19 cellular contexts compared by ENCODE assay signal in the genomic region with DNA sequence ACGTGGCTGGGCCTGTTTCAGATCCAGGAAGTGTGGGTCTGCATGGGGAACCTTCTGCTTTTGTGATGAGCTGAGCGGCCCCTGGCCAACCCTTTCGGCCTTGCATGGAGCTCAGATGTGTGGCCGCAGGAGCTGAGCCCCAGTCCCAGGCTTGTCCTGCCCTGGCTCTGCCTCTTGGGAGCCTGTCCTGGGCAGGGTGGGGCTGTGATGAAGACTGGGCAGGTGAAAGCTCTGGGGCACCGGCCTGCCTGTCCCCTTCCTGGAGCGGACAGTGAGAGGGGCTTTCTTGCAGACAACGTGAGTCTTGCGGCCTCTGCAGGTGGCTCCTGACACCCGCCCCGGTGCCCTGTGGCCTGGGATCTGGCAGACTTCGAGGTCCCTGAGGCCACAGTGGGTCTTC.
DNase-seq lines count a peak whose midpoint lies in the region; ATAC-seq and TF ChIP-seq lines count a peak whose summit lies in the region.
"Had no signal": no experiment of that assay in that cellular context is flagged by ENCODE, and none has a peak within 500 bp of the region (broad histone marks: within the 10 kb centered on the region; RNA-seq: fewer than 3 reads in every experiment).

No MANE protein-coding gene starts in this region.

- H2AFZ ChIP-seq in GM23338, result no peak overlapping the region
- H2AFZ ChIP-seq in osteoblast (ENCODE audit: low read length), result no peak overlapping the region

- peaks cover 5% of the 10 kb centered on the region for H3K27me3 Mint-ChIP-seq in GM23338 (ENCODE audit: insufficient read depth, low read depth, poor library complexity)
- H3K27me3 Mint-ChIP-seq in activated T-helper 2 cell treated with anti-CD3 and anti-CD28 coated beads, Interferon-gamma antibody, Interleukin-2, Interleukin-4, amounts not matched to agents 10 μg/mL and 5 μg/mL and 100 μg/mL, durations not matched to agents 14 hours and 24 hours and 36 hours (ENCODE audit: low read depth), result no peaks in the 10 kb centered on the region
- H3K27me3 Mint-ChIP-seq: CD8-positive, alpha-beta memory T cell had no signal

- H3K27ac Mint-ChIP-seq in GM23338, result no peak overlapping the region
- H3K27ac Mint-ChIP-seq in activated T-helper 2 cell treated with anti-CD3 and anti-CD28 coated beads, Interferon-gamma antibody, Interleukin-2, Interleukin-4, amounts not matched to agents 10 μg/mL and 5 μg/mL and 100 μg/mL, durations not matched to agents 14 hours and 24 hours and 36 hours, result no peak overlapping the region
- H3K27ac Mint-ChIP-seq: CD14-positive monocyte; CD4-positive, alpha-beta T cell; CD8-positive, alpha-beta memory T cell; HFFc6 had no signal

- no peak for DNase-seq in GM23338 (ENCODE audit: low spot score)
- no peak for DNase-seq in WERI-Rb-1
- DNase-seq in osteoblast (ENCODE audit: insufficient read length, low spot score, missing footprints), result peak; percentile 83
- DNase-seq in tibial artery, result no peak
- DNase-seq in GM13977 (ENCODE audit: low spot score), result no peak
- no peak for DNase-seq in activated T-helper 2 cell treated with anti-CD3 and anti-CD28 coated beads, Interferon-gamma antibody, Interleukin-2, Interleukin-4, amounts not matched to agents 10 μg/mL and 5 μg/mL and 100 μg/mL, durations not matched to agents 14 hours and 24 hours and 36 hours (ENCODE audit: low spot score)
- no peak for DNase-seq in H4 (ENCODE audit: low spot score)
- DNase-seq: 8988T; CD4-positive, alpha-beta T cell; CD8-positive, alpha-beta memory T cell; DMS153; DND-41; GDM1; H9; HFFc6 had no signal

- H3K4me1 ChIP-seq in BLaER1, result peaks cover 32% of the 10 kb centered on the region
- no peaks in the 10 kb centered on the region for H3K4me1 ChIP-seq in GM23338 (ENCODE audit: insufficient read depth)
- no peaks in the 10 kb centered on the region for H3K4me1 ChIP-seq in osteoblast (ENCODE audit: insufficient read depth, low read length)
- H3K4me1 ChIP-seq in tibial artery, result no peaks in the 10 kb centered on the region
- H3K4me1 ChIP-seq: A549 had no signal

- H3K4me3 Mint-ChIP-seq in GM23338, result no peak overlapping the region
- H3K4me3 Mint-ChIP-seq in activated T-helper 2 cell treated with anti-CD3 and anti-CD28 coated beads, Interferon-gamma antibody, Interleukin-2, Interleukin-4, amounts not matched to agents 10 μg/mL and 5 μg/mL and 100 μg/mL, durations not matched to agents 14 hours and 24 hours and 36 hours (ENCODE audit: low read depth), result no peak overlapping the region
- H3K4me3 Mint-ChIP-seq: CD14-positive monocyte; CD4-positive, alpha-beta T cell; CD8-positive, alpha-beta memory T cell; H9; HFFc6 had no signal

- ATAC-seq in GM23338, result peak; percentile 18; the same call in 1 of the 3 replicates
- ATAC-seq: A549, GM12878 had no signal

- H3K27ac ChIP-seq in BLaER1 (no peak overlapping the region), GM23338 (ENCODE audit: low read depth) (no peak overlapping the region), WERI-Rb-1 (no peak overlapping the region), osteoblast (ENCODE audit: low read depth, low read length) (no peak overlapping the region), tibial artery (no peak overlapping the region)
- H3K27ac ChIP-seq: A549 had no signal

- no peaks in the 10 kb centered on the region; the same call in 2 of the 3 replicates for H3K36me3 Mint-ChIP-seq in GM23338 (ENCODE audit: low read depth)
- no peaks in the 10 kb centered on the region for H3K36me3 Mint-ChIP-seq in activated T-helper 2 cell treated with anti-CD3 and anti-CD28 coated beads, Interferon-gamma antibody, Interleukin-2, Interleukin-4, amounts not matched to agents 10 μg/mL and 5 μg/mL and 100 μg/mL, durations not matched to agents 14 hours and 24 hours and 36 hours (ENCODE audit: low read depth)
- H3K36me3 Mint-ChIP-seq: CD14-positive monocyte; CD8-positive, alpha-beta memory T cell had no signal

- no peaks in the 10 kb centered on the region for H3K36me3 ChIP-seq in BLaER1
- no peaks in the 10 kb centered on the region for H3K36me3 ChIP-seq in GM23338 (ENCODE audit: insufficient read depth)
- no peaks in the 10 kb centered on the region for H3K36me3 ChIP-seq in WERI-Rb-1
- no peaks in the 10 kb centered on the region for H3K36me3 ChIP-seq in osteoblast (ENCODE audit: insufficient read depth, low read length)
- H3K36me3 ChIP-seq in tibial artery, result no peaks in the 10 kb centered on the region

- H4K20me1 ChIP-seq in BLaER1 (peaks cover 28% of the 10 kb centered on the region), GM23338 (replicated peaks; ENCODE audit: insufficient read depth) (no peaks in the 10 kb centered on the region), osteoblast (ENCODE audit: insufficient read depth, low read length) (no peaks in the 10 kb centered on the region)

- H3K27me3 ChIP-seq in BLaER1, result no peaks in the 10 kb centered on the region
- H3K27me3 ChIP-seq in GM23338 (ENCODE audit: insufficient read depth), result no peaks in the 10 kb centered on the region
- H3K27me3 ChIP-seq in WERI-Rb-1 (ENCODE audit: insufficient read depth, low read depth, severe bottlenecking), result no peaks in the 10 kb centered on the region
- no peaks in the 10 kb centered on the region for H3K27me3 ChIP-seq in osteoblast (ENCODE audit: insufficient read depth, low read length)
- peaks cover 0 to 27% of the 10 kb centered on the region in 2 donors for H3K27me3 ChIP-seq in tibial artery

- no peaks in the 10 kb centered on the region for H3K9me2 ChIP-seq in GM23338 (ENCODE audit: insufficient read depth)

- H3K79me2 ChIP-seq in GM23338 (replicated peaks; ENCODE audit: insufficient read depth) (no peaks in the 10 kb centered on the region), osteoblast (ENCODE audit: insufficient read depth, low read length) (no peaks in the 10 kb centered on the region)

- H3F3A ChIP-seq in GM23338 (replicated peaks; ENCODE audit: low read depth), result no peaks in the 10 kb centered on the region

- H3K4me1 Mint-ChIP-seq in GM23338, result peaks cover 10% of the 10 kb centered on the region; the same call in 1 of the 3 replicates
- H3K4me1 Mint-ChIP-seq in activated T-helper 2 cell treated with anti-CD3 and anti-CD28 coated beads, Interferon-gamma antibody, Interleukin-2, Interleukin-4, amounts not matched to agents 10 μg/mL and 5 μg/mL and 100 μg/mL, durations not matched to agents 14 hours and 24 hours and 36 hours (ENCODE audit: low read depth), result no peaks in the 10 kb centered on the region
- H3K4me1 Mint-ChIP-seq: CD14-positive monocyte; CD8-positive, alpha-beta memory T cell had no signal

- H3K9me3 ChIP-seq in BLaER1 (no peaks in the 10 kb centered on the region), WERI-Rb-1 (ENCODE audit: severe bottlenecking) (no peaks in the 10 kb centered on the region), osteoblast (ENCODE audit: low read depth, low read length) (no peaks in the 10 kb centered on the region), tibial artery (no peaks in the 10 kb centered on the region)
- H3K9me3 ChIP-seq: A549 had no signal

- intact Hi-C loops in tibial artery (cut with DNase I; ENCODE audit: low total_unique reads), result no loop called here
- intact Hi-C loops in activated T-helper 2 cell treated with anti-CD3 and anti-CD28 coated beads, Interferon-gamma antibody, Interleukin-2, Interleukin-4, amounts not matched to agents 10 μg/mL and 5 μg/mL and 100 μg/mL, durations not matched to agents 14 hours and 24 hours and 36 hours (cut with micrococcal nuclease), result no loop called here

- no peaks in the 10 kb centered on the region for H3K9me3 Mint-ChIP-seq in GM23338
- H3K9me3 Mint-ChIP-seq in activated T-helper 2 cell treated with anti-CD3 and anti-CD28 coated beads, Interferon-gamma antibody, Interleukin-2, Interleukin-4, amounts not matched to agents 10 μg/mL and 5 μg/mL and 100 μg/mL, durations not matched to agents 14 hours and 24 hours and 36 hours, result no peaks in the 10 kb centered on the region
- H3K9me3 Mint-ChIP-seq: CD4-positive, alpha-beta T cell; CD8-positive, alpha-beta memory T cell; H9 had no signal

- in situ Hi-C loops in GM13977 (cut with MboI; ENCODE audit: low pct_unique_long_range_greater_than_20kb, low sequenced_read_pairs, unreplicated experiment), result no loop called here

- peak overlapping the region; percentile 84 for H3K4me2 ChIP-seq in BLaER1
- no peak overlapping the region for H3K4me2 ChIP-seq in GM23338
- no peak overlapping the region for H3K4me2 ChIP-seq in osteoblast (ENCODE audit: insufficient read depth, low read length)
- H3K4me2 ChIP-seq: A549 had no signal

- H3K4me3 ChIP-seq in BLaER1, result 0 out of 2 replicates have a peak overlapping the region, but pooled peaks have one; percentile 12
- H3K4me3 ChIP-seq in GM23338, result no peak overlapping the region
- no peak overlapping the region for H3K4me3 ChIP-seq in WERI-Rb-1 (ENCODE audit: low read depth, low read length)
- no peak overlapping the region for H3K4me3 ChIP-seq in osteoblast (ENCODE audit: insufficient read depth, low read length)
- H3K4me3 ChIP-seq in tibial artery, result no peak overlapping the region
- H3K4me3 ChIP-seq: A549, GM12878 had no signal

- no peak overlapping the region for H3K9ac ChIP-seq in BLaER1

- TF ChIP-seq CTCF in GM23338 (conservative IDR thresholded peaks at IDR 0.05; ENCODE audit: low read depth in 2 of 2), result no peak
- 0 out of 2 replicates have a peak, but pooled peaks have one; percentile 4 for TF ChIP-seq CTCF in WERI-Rb-1 (IDR thresholded peaks at IDR 0.05; ENCODE audit: low read depth, low read length)
- TF ChIP-seq CTCF in osteoblast (IDR thresholded peaks at IDR 0.05; ENCODE audit: extremely low read depth, low read depth, low read length), result no peak
- TF ChIP-seq CTCF in tibial artery (IDR thresholded peaks at IDR 0.05), result no peak
- no peak for TF ChIP-seq CTCF in GM13977 (IDR thresholded peaks at IDR 0.05; ENCODE audit: extremely low read depth, insufficient read depth, missing control alignments)

TF ChIP-seq in GM23338, 12 proteins besides CTCF, POLR2A, EP300 and RAD21:
- TF ChIP-seq ZNF114 (CRISPR knock-in tag; IDR thresholded peaks at IDR 0.05), result no peak
- TF ChIP-seq NANOG (IDR thresholded peaks at IDR 0.05; ENCODE audit: borderline replicate concordance), result no peak
